23 cellular contexts compared by ENCODE assay signal in genomic region chr1:47331875-47332274, GRCh38. TPM values are rescaled to one million over a fixed set of nuclear protein-coding genes. Genes with fewer than 3 reads are reported as not detected.
DNase-seq lines count a peak whose midpoint lies in the region; ATAC-seq, FAIRE-seq and TF ChIP-seq lines count a peak whose summit lies in the region.
"Had no signal": no experiment of that assay in that cellular context is flagged by ENCODE, and none has a peak within 500 bp of the region (broad histone marks: within the 10 kb centered on the region; RNA-seq: fewer than 3 reads in every experiment).

No MANE protein-coding gene starts in this region.

- intact Hi-C loops in CD4-positive, alpha-beta memory T cell (cut with micrococcal nuclease): loop anchor here (10.0 kb wide), 1 partner anchor 617 kb away; the partner anchor contains the start of gene EFCAB14
- intact Hi-C loops in lower lobe of right lung (cut with DNase I): no loop called here

- H3K36me3 Mint-ChIP-seq in CD4-positive, alpha-beta memory T cell: peaks cover 0 to 6% of the 10 kb centered on the region in 2 donors
- H3K36me3 Mint-ChIP-seq in glutamatergic neuron (ENCODE audit: unreplicated experiment): no peaks in the 10 kb centered on the region

- CTCF ChIA-PET in A549 (lab: Yijun Ruan, JAX): no interaction called here
- CTCF ChIA-PET in CD4-positive, alpha-beta memory T cell (lab: Charles Lee; ENCODE audit: partially characterized antibody): interaction anchor here (1.5 to 2.5 kb wide), 5 partner anchors 9 to 138 kb away, joined by 3 to 13 read pairs (median 5); partner anchors contain the start of gene STIL

- no peak for ATAC-seq in A549
- no peak for ATAC-seq in lower lobe of right lung
- ATAC-seq: left ventricle myocardium superior had no signal

- H3K4me2 ChIP-seq in A549: 0 out of 3 replicates have a peak overlapping the region, but pooled peaks have one; percentile 86

- H3K4me3 Mint-ChIP-seq in CD4-positive, alpha-beta memory T cell: peak overlapping the region in 4 of 8 donors; percentile 25 to 63 (median 52)
- peak overlapping the region; percentile 58 for H3K4me3 Mint-ChIP-seq in glutamatergic neuron (ENCODE audit: unreplicated experiment)
- H3K4me3 Mint-ChIP-seq: H9 had no signal

- TF ChIP-seq RAD21 in A549 (conservative IDR thresholded peaks at IDR 0.05 in 1 of 2, IDR thresholded peaks at IDR 0.05 in 1 of 2): no peak

- no peaks in the 10 kb centered on the region for H3K27me3 ChIP-seq in CD4-positive, alpha-beta memory T cell (ENCODE audit: insufficient read depth, low read length)
- H3K27me3 ChIP-seq in lower lobe of right lung (ENCODE audit: low read depth): no peaks in the 10 kb centered on the region
- H3K27me3 ChIP-seq: esophagus squamous epithelium had no signal

- in situ Hi-C loops in KBM-7 (cut with MboI; ENCODE audit: low pct_unique_long_range_greater_than_20kb, low sequenced_read_pairs): no loop called here

- H3K9me3 ChIP-seq in A549: no peaks in the 10 kb centered on the region
- H3K9me3 ChIP-seq in CD4-positive, alpha-beta memory T cell (ENCODE audit: control insufficient read depth in 1 of 2, low read length in 2 of 2): no peaks in the 10 kb centered on the region
- no peaks in the 10 kb centered on the region for H3K9me3 ChIP-seq in lower lobe of right lung
- H3K9me3 ChIP-seq: esophagus squamous epithelium had no signal

- H3K36me3 ChIP-seq in CD4-positive, alpha-beta memory T cell (ENCODE audit: insufficient read depth, low read length): no peaks in the 10 kb centered on the region
- H3K36me3 ChIP-seq in lower lobe of right lung: no peaks in the 10 kb centered on the region
- H3K36me3 ChIP-seq: esophagus squamous epithelium had no signal

- H3K4me3 ChIP-seq in A549 (no peak overlapping the region), lower lobe of right lung (no peak overlapping the region)
- no peak overlapping the region for H3K4me3 ChIP-seq in CD4-positive, alpha-beta memory T cell (ENCODE audit: low read length in 2 of 2)
- H3K4me3 ChIP-seq: esophagus squamous epithelium had no signal

- POLR2A ChIA-PET in A549 (lab: Yijun Ruan, JAX): no interaction called here
- POLR2A ChIA-PET in CD4-positive, alpha-beta memory T cell (lab: Charles Lee; ENCODE audit: partially characterized antibody): interaction anchor here (3.7 kb wide), 1 partner anchor 17 kb away, joined by 65 read pairs; the partner anchor contains the start of gene STIL

- TF ChIP-seq CTCF in A549 (IDR thresholded peaks at IDR 0.05) (no peak), VCaP (conservative IDR thresholded peaks at IDR 0.05) (no peak), glutamatergic neuron (IDR thresholded peaks at IDR 0.05; ENCODE audit: partially characterized antibody, unreplicated experiment) (no peak), lower lobe of right lung (IDR thresholded peaks at IDR 0.05) (no peak)

- 90% methylated on average over 2 of the region's 2 CpGs for WGBS in A549 (ENCODE audit: missing lambda C conversion rate)

- H3K27me3 Mint-ChIP-seq in CD4-positive, alpha-beta memory T cell: no peaks in the 10 kb centered on the region
- H3K27me3 Mint-ChIP-seq in glutamatergic neuron (ENCODE audit: unreplicated experiment): peaks cover 3% of the 10 kb centered on the region

- DNase-seq in A549 (ENCODE audit: low read depth in 1 of 2, low spot score in 1 of 2) (no peak), glutamatergic neuron (no peak), KBM-7 (no peak), lower lobe of right lung (no peak), H4 (ENCODE audit: low spot score) (no peak), SHP77 treated with DMSO at 0.1 percent for 48 hours (lab: John Stamatoyannopoulos, UW) (no peak)
- DNase-seq in CD4-positive, alpha-beta memory T cell: no peak
- DNase-seq: activated CD4-positive, alpha-beta T cell treated with anti-CD3 and anti-CD28 coated beads, Interleukin-2, amount 50 U/mL, for 1 hour; activated CD8-positive, alpha-beta memory T cell treated with anti-CD3 and anti-CD28 coated beads, Interleukin-2, amount 50 U/mL, for 48 hours; activated gamma-delta T cell treated with Interleukin-2 at 50 U/mL for 16 hours; AML-193; effector CD8-positive, alpha-beta T cell; esophagus squamous epithelium; H9; left ventricle myocardium superior; NCI-H1417; NCI-H524 treated with DMSO at 0.1 percent for 48 hours; nucleus accumbens; retina; stimulated activated CD4-positive, alpha-beta T cell treated with anti-CD3 and anti-CD28 coated beads, Interleukin-12 subunit alpha, Interleukin-12 subunit beta, amount 100 ng/mL, for 4 hours had no signal

- H3K4me1 ChIP-seq in A549 (peaks cover 22% of the 10 kb centered on the region), lower lobe of right lung (peaks cover 30% of the 10 kb centered on the region)
- peaks cover 35% of the 10 kb centered on the region for H3K4me1 ChIP-seq in CD4-positive, alpha-beta memory T cell (ENCODE audit: insufficient read depth, low read length)

- H3K27ac ChIP-seq in A549 (no peak overlapping the region), VCaP (peak overlapping the region; percentile 96), lower lobe of right lung (no peak overlapping the region)
- no peak overlapping the region for H3K27ac ChIP-seq in CD4-positive, alpha-beta memory T cell (ENCODE audit: low read depth, low read length)

- no peak for FAIRE-seq in A549 (lab: Jason Lieb, UNC)
- FAIRE-seq: astrocyte, HTR-8/SVneo had no signal

- TF ChIP-seq POLR2A in A549 (IDR thresholded peaks at IDR 0.05; ENCODE audit: low read length): no peak

- H3K9me3 Mint-ChIP-seq in CD4-positive, alpha-beta memory T cell: no peaks in the 10 kb centered on the region
- peaks cover 4% of the 10 kb centered on the region for H3K9me3 Mint-ChIP-seq in glutamatergic neuron (ENCODE audit: unreplicated experiment)
- H3K9me3 Mint-ChIP-seq: H9 had no signal

- H3K27ac Mint-ChIP-seq in CD4-positive, alpha-beta memory T cell: peak overlapping the region in 4 of 7 donors; percentile 66 to 87 (median 77)
- H3K27ac Mint-ChIP-seq in glutamatergic neuron (ENCODE audit: unreplicated experiment): no peak overlapping the region

- no peak for TF ChIP-seq EP300 in A549 (IDR thresholded peaks at IDR 0.05)

- H3K4me1 Mint-ChIP-seq in CD4-positive, alpha-beta memory T cell: peaks cover 7 to 18% (median 13%) of the 10 kb centered on the region in 4 donors
- H3K4me1 Mint-ChIP-seq in glutamatergic neuron (ENCODE audit: low read depth, unreplicated experiment): peaks cover 7% of the 10 kb centered on the region

TF ChIP-seq in A549, 52 proteins besides CTCF, POLR2A, EP300 and RAD21:
- TF ChIP-seq, protein P1, sequence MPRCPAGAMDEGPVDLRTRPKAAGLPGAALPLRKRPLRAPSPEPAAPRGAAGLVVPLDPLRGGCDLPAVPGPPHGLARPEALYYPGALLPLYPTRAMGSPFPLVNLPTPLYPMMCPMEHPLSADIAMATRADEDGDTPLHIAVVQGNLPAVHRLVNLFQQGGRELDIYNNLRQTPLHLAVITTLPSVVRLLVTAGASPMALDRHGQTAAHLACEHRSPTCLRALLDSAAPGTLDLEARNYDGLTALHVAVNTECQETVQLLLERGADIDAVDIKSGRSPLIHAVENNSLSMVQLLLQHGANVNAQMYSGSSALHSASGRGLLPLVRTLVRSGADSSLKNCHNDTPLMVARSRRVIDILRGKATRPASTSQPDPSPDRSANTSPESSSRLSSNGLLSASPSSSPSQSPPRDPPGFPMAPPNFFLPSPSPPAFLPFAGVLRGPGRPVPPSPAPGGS (IDR thresholded peaks at IDR 0.05): no peak
- peak; percentile 12 for TF ChIP-seq MAFK (IDR thresholded peaks at IDR 0.05; ENCODE audit: partially characterized antibody)

RNA-seq across cellular contexts. Expression of gene CMPK1, which starts 1.7 kb away (rescaled TPM):
- polyA plus RNA-seq in A549 (2011; rRNA removed) (61.9 and 103 TPM in 2 replicates), A549 (2017; fragmentation: RNase III; extraction: RNeasy Plus Mini Kit Qiagen cat#74134 plus additional on column Dnase treatment) (84.7 to 89.8 TPM (median 89.3 TPM) in 3 replicates)
- polyA plus RNA-seq in A549 (2012; cell fraction: cytosol; rRNA removed): 15.4 and 17.1 TPM in 2 replicates
- polyA plus RNA-seq in A549 (2012; cell fraction: nucleus; rRNA removed): 5.5 and 6.7 TPM in 2 replicates
- polyA minus RNA-seq in A549 (2011; rRNA and poly(A)+ RNA removed): 10.7 and 11.0 TPM in 2 replicates
- total RNA-seq in CD4-positive, alpha-beta memory T cell: 100 to 1,000 TPM; 152 to 153 TPM
- polyA plus RNA-seq in CD4-positive, alpha-beta memory T cell: 100 to 1,000 TPM; 180 to 216 TPM
- total RNA-seq in glutamatergic neuron (ENCODE audit: unreplicated experiment) (60.4 TPM), lower lobe of right lung (116 TPM)
- total RNA-seq in H4 (2014; rRNA removed; shearing (Covaris generic)): 108 and 137 TPM in 2 replicates

RNA-seq across cellular contexts. Expression of gene STIL, which starts 17.9 kb away (rescaled TPM):
- polyA plus RNA-seq in A549 (2011; rRNA removed) (19.5 and 21.7 TPM in 2 replicates), A549 (2017; fragmentation: RNase III; extraction: RNeasy Plus Mini Kit Qiagen cat#74134 plus additional on column Dnase treatment) (10.1 to 10.7 TPM (median 10.2 TPM) in 3 replicates)
- 7.2 and 8.2 TPM in 2 replicates for polyA plus RNA-seq in A549 (2012; cell fraction: cytosol; rRNA removed)
- polyA plus RNA-seq in A549 (2012; cell fraction: nucleus; rRNA removed): 6.4 and 9.1 TPM in 2 replicates
- 16.9 and 24.2 TPM in 2 replicates for polyA minus RNA-seq in A549 (2011; rRNA and poly(A)+ RNA removed)
- 1 to 10 TPM; 1.6 to 2.6 TPM for total RNA-seq in CD4-positive, alpha-beta memory T cell
- under 1 TPM; 0.34 to 0.89 TPM for polyA plus RNA-seq in CD4-positive, alpha-beta memory T cell
- total RNA-seq in glutamatergic neuron (ENCODE audit: unreplicated experiment) (5.4 TPM), lower lobe of right lung (1.6 TPM)
- 34.3 and 44.2 TPM in 2 replicates for total RNA-seq in H4 (2014; rRNA removed; shearing (Covaris generic))
